In the genomic region with DNA sequence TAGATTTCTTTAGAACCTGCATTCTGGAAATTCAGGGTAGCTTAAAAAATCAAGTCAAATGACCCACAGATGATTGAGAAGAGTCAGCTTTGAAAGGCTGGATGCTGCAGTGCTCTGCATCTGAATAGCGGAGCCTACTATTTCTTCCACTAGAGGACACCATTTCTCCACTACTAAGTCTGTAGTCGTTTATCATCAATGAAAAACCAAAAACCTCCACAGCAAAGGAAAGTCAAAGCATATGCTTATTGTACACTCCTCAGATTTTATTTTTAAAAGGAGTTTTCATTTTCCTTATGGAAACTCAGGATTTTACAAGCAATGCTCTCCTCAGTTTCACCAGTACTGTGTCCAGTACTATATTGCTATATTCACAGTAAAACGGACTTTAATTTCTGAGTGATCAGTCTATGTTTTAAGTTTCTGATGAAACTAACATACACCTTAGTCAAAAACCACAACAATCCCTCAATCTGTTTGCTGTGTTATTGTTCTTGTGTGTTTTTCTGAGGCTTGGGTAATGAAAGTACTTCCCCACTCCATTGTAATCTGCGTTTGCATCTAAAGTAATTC, we compare ENCODE assay signal across 8 cellular contexts. TPM values are rescaled to one million over a fixed set of nuclear protein-coding genes. Genes with fewer than 3 reads are reported as not detected.
DNase-seq lines count a peak whose midpoint lies in the region; ATAC-seq, FAIRE-seq and TF ChIP-seq lines count a peak whose summit lies in the region.

No MANE protein-coding gene starts in this region.

- H3K9me3 Mint-ChIP-seq in progenitor cell of endocrine pancreas (ENCODE audit: low read depth) = peaks cover 5% of the 10 kb centered on the region

- DNase-seq in Ammon's horn (ENCODE audit: low spot score) (peak; percentile 81), NCI-H1092 (lab: John Stamatoyannopoulos, UW) (peak; percentile 52), frontal cortex (ENCODE audit: low spot score in 2 of 2) (peak; percentile 26 to 32), progenitor cell of endocrine pancreas (ENCODE audit: low spot score, unreplicated experiment) (no peak)
- no peak for DNase-seq in stimulated activated CD8-positive, alpha-beta memory T cell treated with anti-CD3 and anti-CD28 coated beads, Interleukin-4, amount 100 ng/mL, for 48 hours

- no peaks in the 10 kb centered on the region for H3K9me3 ChIP-seq in SU-DHL-6 (ENCODE audit: insufficient read depth, low read length)

- peak overlapping the region; percentile 15 for H3K4me3 ChIP-seq in SU-DHL-6 (ENCODE audit: insufficient read depth, low read length, poor library complexity, severe bottlenecking)

- H3K36me3 ChIP-seq in SU-DHL-6 (ENCODE audit: low read length) = no peaks in the 10 kb centered on the region

- H2AFZ ChIP-seq in SU-DHL-6 (ENCODE audit: low read depth, low read length, severe bottlenecking) = peak overlapping the region; percentile 65

- H3K4me1 Mint-ChIP-seq in progenitor cell of endocrine pancreas (ENCODE audit: low read depth) = peaks cover 14% of the 10 kb centered on the region

- H3K27me3 ChIP-seq in SU-DHL-6 (ENCODE audit: low read length) = no peaks in the 10 kb centered on the region

- ATAC-seq in GM18511 (IDR thresholded peaks at IDR 0.05; ENCODE audit: unreplicated experiment) (peak; percentile 63), HG02840 (IDR thresholded peaks at IDR 0.05; ENCODE audit: low FRiP score, unreplicated experiment) (peak; percentile 41)

- H3K4me2 ChIP-seq in SU-DHL-6 (ENCODE audit: low read depth, low read length, poor library complexity, severe bottlenecking) = peak overlapping the region; percentile 65

- H3K4me3 Mint-ChIP-seq in progenitor cell of endocrine pancreas (ENCODE audit: low read depth) = no peak overlapping the region

- peak overlapping the region; percentile 88 for H3K27ac ChIP-seq in SU-DHL-6 (ENCODE audit: low read depth, low read length)

- TF ChIP-seq CTCF in SU-DHL-6 (IDR thresholded peaks at IDR 0.05; ENCODE audit: insufficient read depth, low read length, poor library complexity, severe bottlenecking) = peak; percentile 99
- peak; percentile 87 for TF ChIP-seq CTCF in progenitor cell of endocrine pancreas (IDR thresholded peaks at IDR 0.05; ENCODE audit: unreplicated experiment)

- peak overlapping the region; percentile 39 for H3K9ac ChIP-seq in SU-DHL-6 (ENCODE audit: low read length)

- no peaks in the 10 kb centered on the region for H3K79me2 ChIP-seq in SU-DHL-6 (ENCODE audit: insufficient read depth, low read length)

- no peaks in the 10 kb centered on the region for H4K20me1 ChIP-seq in SU-DHL-6 (ENCODE audit: low read depth, low read length)

- FAIRE-seq in frontal cortex (lab: Jason Lieb, UNC) = peak; percentile 98

- no peak overlapping the region for H3K27ac Mint-ChIP-seq in progenitor cell of endocrine pancreas

- no peaks in the 10 kb centered on the region for H3K27me3 Mint-ChIP-seq in progenitor cell of endocrine pancreas

- peaks cover 6% of the 10 kb centered on the region for H3K36me3 Mint-ChIP-seq in progenitor cell of endocrine pancreas (ENCODE audit: insufficient read depth)

- peaks cover 19% of the 10 kb centered on the region for H3F3A ChIP-seq in SU-DHL-6 (ENCODE audit: insufficient read depth)

- H3K9me2 ChIP-seq in SU-DHL-6 (replicated peaks; ENCODE audit: insufficient read depth, low read length) = no peaks in the 10 kb centered on the region

RNA-seq across cellular contexts. Expression of a gene that starts 50.5 kb away (rescaled TPM):
- total RNA-seq in frontal cortex (5.3 TPM), progenitor cell of endocrine pancreas (13.4 and 13.6 TPM in 2 replicates)

Comparison
In these comparisons a context has a peak if more than half of its experiments do, and no peak if none do; other contexts are left out.
1. DNase-seq: peak in Ammon's horn (single experiment), NCI-H1092 (single experiment) and frontal cortex (2 of 2); none in progenitor cell of endocrine pancreas (single experiment) and stimulated activated CD8-positive, alpha-beta memory T cell treated with anti-CD3 and anti-CD28 coated beads, Interleukin-4, amount 100 ng/mL, for 48 hours (single experiment).